In the genomic region with DNA sequence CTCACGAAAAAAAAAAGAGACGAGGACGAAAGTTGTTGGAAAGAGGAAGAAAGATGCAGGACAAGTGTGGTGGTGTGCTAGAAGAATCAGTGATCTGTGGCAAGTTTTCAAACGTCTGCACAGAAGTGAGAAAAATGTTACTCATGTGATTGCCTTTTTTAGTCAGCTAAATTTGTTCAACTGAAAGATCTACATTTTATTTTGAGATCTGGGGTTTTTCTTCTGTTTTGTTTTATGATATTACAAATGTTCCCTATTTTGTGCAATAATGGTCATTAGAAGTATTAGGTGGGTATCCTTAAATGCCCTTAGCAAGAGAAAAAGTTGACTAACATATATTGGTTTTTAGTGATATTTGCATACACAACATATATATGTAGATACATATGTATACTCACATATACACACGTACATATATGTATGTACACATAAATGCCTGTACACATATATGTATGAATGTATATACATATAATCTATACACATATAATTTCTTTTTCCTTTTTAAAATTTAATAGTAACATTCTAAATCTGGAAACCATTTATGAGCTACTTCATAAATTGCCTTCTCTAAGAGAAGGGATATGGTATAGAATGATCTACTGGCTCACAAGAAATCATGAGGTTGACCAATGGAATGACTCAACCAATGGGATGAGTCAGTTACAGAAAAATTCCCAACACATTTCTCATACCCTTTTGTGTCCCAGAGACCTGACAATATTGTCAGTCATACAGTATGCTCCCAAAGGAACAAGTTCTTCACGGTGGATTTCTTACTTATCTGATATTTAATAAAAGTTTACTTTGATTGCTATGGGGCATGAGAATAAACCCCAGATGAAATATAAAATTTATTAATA, we compare ENCODE assay signal across 8 cellular contexts. TPM values are rescaled to one million over a fixed set of nuclear protein-coding genes. Genes with fewer than 3 reads are reported as not detected.
A peak's percentile ranks its signal among the peaks of the same experiment; 100 is the strongest.
DNase-seq lines count a peak whose midpoint lies in the region; ATAC-seq and TF ChIP-seq lines count a peak whose summit lies in the region.

No MANE protein-coding gene starts in this region.

- no peaks in the 10 kb centered on the region for H3K36me3 ChIP-seq in BJ (ENCODE audit: control insufficient read depth, insufficient read depth, low read length)

- ATAC-seq in GM21515 (IDR thresholded peaks at IDR 0.05; ENCODE audit: unreplicated experiment) = peak; percentile 95
- ATAC-seq in HG03520 (IDR thresholded peaks at IDR 0.05; ENCODE audit: unreplicated experiment) = peak; percentile 90
- ATAC-seq in HG03439 (IDR thresholded peaks at IDR 0.05; ENCODE audit: unreplicated experiment) = no peak

- H3K27me3 ChIP-seq in BJ (ENCODE audit: control insufficient read depth, insufficient read depth, low read length) = no peaks in the 10 kb centered on the region

- TF ChIP-seq CTCF in BJ (IDR thresholded peaks at IDR 0.05; ENCODE audit: insufficient read depth, low read depth, low read length) = no peak

- DNase-seq in BJ (ENCODE audit: low read depth) = peak; percentile 36
- DNase-seq in dedifferentiated amniotic fluid mesenchymal stem cell (ENCODE audit: extremely low spot score) = peak; percentile 27
- DNase-seq in activated CD4-positive, alpha-beta T cell treated with anti-CD3 and anti-CD28 coated beads for 4 hours = no peak
- no peak for DNase-seq in NCI-H446 (lab: John Stamatoyannopoulos, UW)
- no peak for DNase-seq in mesenteric fat pad (ENCODE audit: low spot score)

- CTCF ChIA-PET in BJ (lab: Yijun Ruan, JAX) = no interaction called here

- H3K4me3 ChIP-seq in BJ (ENCODE audit: low read depth, low read length) = no peak overlapping the region

- POLR2A ChIA-PET in BJ (lab: Charles Lee) = no interaction called here

RNA-seq across cellular contexts. Expression of gene SLC39A12, which starts 38.4 kb away (rescaled TPM):
- not detected in 2 replicates for polyA plus RNA-seq in BJ (2011; rRNA removed)
- polyA minus RNA-seq in BJ (2011; rRNA and poly(A)+ RNA removed) = not detected in 2 replicates
- 0.35 TPM for total RNA-seq in mesenteric fat pad

Comparison
In these comparisons a context has a peak if more than half of its experiments do, and no peak if none do; other contexts are left out.
1. DNase-seq: peak in BJ (single experiment) and dedifferentiated amniotic fluid mesenchymal stem cell (single experiment); none in activated CD4-positive, alpha-beta T cell treated with anti-CD3 and anti-CD28 coated beads for 4 hours (0 of 2), NCI-H446 (0 of 2) and mesenteric fat pad (single experiment).